ENCODE assay signal across 22 cellular contexts in genomic region chr11:2091786-2092463, GRCh38. TPM values are rescaled to one million over a fixed set of nuclear protein-coding genes. Genes with fewer than 3 reads are reported as not detected.
DNase-seq lines count a peak whose midpoint lies in the region; ATAC-seq, FAIRE-seq and TF ChIP-seq lines count a peak whose summit lies in the region.
"Had no signal": no experiment of that assay in that cellular context is flagged by ENCODE, and none has a peak within 500 bp of the region (broad histone marks: within the 10 kb centered on the region; RNA-seq: fewer than 3 reads in every experiment).

No MANE protein-coding gene starts in this region.

- intact Hi-C loops in upper lobe of right lung (cut with DNase I) = no loop called here

- H3K4me3 Mint-ChIP-seq in activated naive CD4-positive, alpha-beta T cell treated with anti-CD3 and anti-CD28 coated beads, Interleukin-2, amount 50 U/mL, for 24 hours = peak overlapping the region; percentile 30
- H3K4me3 Mint-ChIP-seq: CD4-positive, CD25-positive, alpha-beta regulatory T cell had no signal

- no peak for ATAC-seq in upper lobe of right lung
- ATAC-seq: GM12878, HCT116, K562 had no signal

- TF ChIP-seq CTCF in VCaP (conservative IDR thresholded peaks at IDR 0.05) (no peak), osteoblast (IDR thresholded peaks at IDR 0.05; ENCODE audit: extremely low read depth, low read depth, low read length) (no peak), upper lobe of right lung (IDR thresholded peaks at IDR 0.05) (no peak)

- no peak overlapping the region for H3K4me2 ChIP-seq in osteoblast (ENCODE audit: insufficient read depth, low read length)

- H3K4me1 Mint-ChIP-seq in activated naive CD4-positive, alpha-beta T cell treated with anti-CD3 and anti-CD28 coated beads, Interleukin-2, amount 50 U/mL, for 24 hours = peaks cover 21% of the 10 kb centered on the region

- no peak overlapping the region for H3K27ac Mint-ChIP-seq in activated naive CD4-positive, alpha-beta T cell treated with anti-CD3 and anti-CD28 coated beads, Interleukin-2, amount 50 U/mL, for 24 hours

- no peaks in the 10 kb centered on the region for H3K36me3 ChIP-seq in osteoblast (ENCODE audit: insufficient read depth, low read length)
- H3K36me3 ChIP-seq in upper lobe of right lung = no peaks in the 10 kb centered on the region

- peaks cover 39% of the 10 kb centered on the region for H3K4me1 ChIP-seq in osteoblast (ENCODE audit: insufficient read depth, low read length)
- H3K4me1 ChIP-seq in upper lobe of right lung = peaks cover under 1% of the 10 kb centered on the region

- H4K20me1 ChIP-seq in osteoblast (ENCODE audit: insufficient read depth, low read length) = no peaks in the 10 kb centered on the region

- no peak for DNase-seq in activated naive CD4-positive, alpha-beta T cell treated with Interleukin-2 at 50 U/mL for 16 hours
- DNase-seq in osteoblast (ENCODE audit: insufficient read length, low spot score, missing footprints) = peak; percentile 53
- DNase-seq in upper lobe of right lung = peak; percentile 46
- DNase-seq in stimulated activated CD4-positive, alpha-beta T cell treated with anti-CD3 and anti-CD28 coated beads, Interleukin-4, amount 100 ng/mL, for 4 hours = no peak
- no peak for DNase-seq in GM12892 (ENCODE audit: insufficient read length)
- no peak for DNase-seq in SHP77 (lab: John Stamatoyannopoulos, UW)
- DNase-seq: CD4-positive, CD25-positive, alpha-beta regulatory T cell; DMS53; GM23248; NCI-H1436 treated with DMSO at 0.1 percent for 48 hours; NCI-H2081; NCI-H524 treated with DMSO at 0.1 percent for 48 hours; RPMI8226 had no signal

- peak overlapping the region; percentile 78 for H3K27ac ChIP-seq in VCaP
- no peak overlapping the region for H3K27ac ChIP-seq in osteoblast (ENCODE audit: low read depth, low read length)
- no peak overlapping the region for H3K27ac ChIP-seq in upper lobe of right lung
- H3K27ac ChIP-seq: GM23248 had no signal

- H3K4me3 ChIP-seq in osteoblast (ENCODE audit: insufficient read depth, low read length) (no peak overlapping the region), upper lobe of right lung (no peak overlapping the region)
- H3K4me3 ChIP-seq: GM12878, GM23248, K562 had no signal

- no peak for TF ChIP-seq POLR2A in GM12892 (IDR thresholded peaks at IDR 0.05; ENCODE audit: low read depth, low read length)

- no peak overlapping the region for H2AFZ ChIP-seq in osteoblast (ENCODE audit: low read length)
- H2AFZ ChIP-seq: GM23248 had no signal

- no peaks in the 10 kb centered on the region for H3K36me3 Mint-ChIP-seq in activated naive CD4-positive, alpha-beta T cell treated with anti-CD3 and anti-CD28 coated beads, Interleukin-2, amount 50 U/mL, for 24 hours
- H3K36me3 Mint-ChIP-seq: CD4-positive, CD25-positive, alpha-beta regulatory T cell had no signal

- no peak for FAIRE-seq in GM12892 (lab: Jason Lieb, UNC)
- FAIRE-seq: A204.1, GM12878, GM19239, HTR-8/SVneo, K562 had no signal

- H3K27me3 Mint-ChIP-seq in activated naive CD4-positive, alpha-beta T cell treated with anti-CD3 and anti-CD28 coated beads, Interleukin-2, amount 50 U/mL, for 24 hours = no peaks in the 10 kb centered on the region
- H3K27me3 Mint-ChIP-seq: CD4-positive, CD25-positive, alpha-beta regulatory T cell had no signal

- H3K27me3 ChIP-seq in osteoblast (ENCODE audit: insufficient read depth, low read length) (no peaks in the 10 kb centered on the region), upper lobe of right lung (no peaks in the 10 kb centered on the region)

- H3K9me3 ChIP-seq in osteoblast (ENCODE audit: low read depth, low read length) (no peaks in the 10 kb centered on the region), upper lobe of right lung (no peaks in the 10 kb centered on the region)

- no peaks in the 10 kb centered on the region for H3K9me3 Mint-ChIP-seq in activated naive CD4-positive, alpha-beta T cell treated with anti-CD3 and anti-CD28 coated beads, Interleukin-2, amount 50 U/mL, for 24 hours

- H3K79me2 ChIP-seq in osteoblast (ENCODE audit: insufficient read depth, low read length) = no peaks in the 10 kb centered on the region

RNA-seq across cellular contexts. Expression of gene IGF2, which starts 47.3 kb away (rescaled TPM):
- total RNA-seq in osteoblast (53.9 and 68.8 TPM in 2 replicates), upper lobe of right lung (8.8 TPM)
- polyA plus RNA-seq in GM12892 (2012; ENCODE audit: missing spikeins) = not detected
- total RNA-seq: GM23248, OCI-LY7 had no signal
- polyA plus RNA-seq: CD4-positive, CD25-positive, alpha-beta regulatory T cell; GM12878; K562 had no signal

Comparison
In these comparisons a context has a peak if more than half of its experiments do, and no peak if none do; other contexts are left out.
1. DNase-seq: peak in osteoblast (single experiment) and upper lobe of right lung (single experiment); none in activated naive CD4-positive, alpha-beta T cell treated with Interleukin-2 at 50 U/mL for 16 hours (single experiment), stimulated activated CD4-positive, alpha-beta T cell treated with anti-CD3 and anti-CD28 coated beads, Interleukin-4, amount 100 ng/mL, for 4 hours (0 of 2), GM12892 (single experiment) and SHP77 (0 of 2).